In genomic region chr14:31204593-31205534, GRCh38 we compare ENCODE assay signal across 10 cellular contexts. TPM values are rescaled to one million over a fixed set of nuclear protein-coding genes. Genes with fewer than 3 reads are reported as not detected.
DNase-seq lines count a peak whose midpoint lies in the region; ATAC-seq and TF ChIP-seq lines count a peak whose summit lies in the region.
"Had no signal": no experiment of that assay in that cellular context is flagged by ENCODE, and none has a peak within 500 bp of the region (broad histone marks: within the 10 kb centered on the region; RNA-seq: fewer than 3 reads in every experiment).

No MANE protein-coding gene starts in this region.

- H3K27ac ChIP-seq in adrenal gland (peak overlapping the region in 4 of 5 donors; percentile 19 to 99 (median 99)), right lobe of liver (peak overlapping the region; percentile 2 to 100 (median 99)), transverse colon (peak overlapping the region; percentile 99 to 100 (median 100))

- no peaks in the 10 kb centered on the region for H3K27me3 ChIP-seq in adrenal gland
- H3K27me3 ChIP-seq in right lobe of liver: no peaks in the 10 kb centered on the region
- no peaks in the 10 kb centered on the region for H3K27me3 ChIP-seq in transverse colon

- H3K27ac Mint-ChIP-seq in activated naive CD4-positive, alpha-beta T cell treated with anti-CD3 and anti-CD28 coated beads, Interleukin-2, amount 10 ng/mL, durations not matched to agents 7 days and 5 days: no peak overlapping the region
- H3K27ac Mint-ChIP-seq in CD14-positive monocyte: peak overlapping the region in 1 of 7 donors; percentile 22

- peaks cover 5% of the 10 kb centered on the region for H3K27me3 Mint-ChIP-seq in activated naive CD4-positive, alpha-beta T cell treated with anti-CD3 and anti-CD28 coated beads, Interleukin-2, amount 10 ng/mL, durations not matched to agents 7 days and 5 days
- peaks cover 0 to 1% (median 0%) of the 10 kb centered on the region in 3 donors for H3K27me3 Mint-ChIP-seq in CD14-positive monocyte (ENCODE audit: low read depth in 3 of 3)

- no peak for TF ChIP-seq CTCF in adrenal gland (IDR thresholded peaks at IDR 0.05)
- no peak for TF ChIP-seq CTCF in right lobe of liver (IDR thresholded peaks at IDR 0.05)
- no peak for TF ChIP-seq CTCF in transverse colon (IDR thresholded peaks at IDR 0.05)
- no peak for TF ChIP-seq CTCF in CD14-positive monocyte (IDR thresholded peaks at IDR 0.05)

- no peaks in the 10 kb centered on the region for H3K9me3 ChIP-seq in adrenal gland (replicated peaks in 1 of 3)
- H3K9me3 ChIP-seq in right lobe of liver: no peaks in the 10 kb centered on the region
- no peaks in the 10 kb centered on the region for H3K9me3 ChIP-seq in transverse colon

- no peak for TF ChIP-seq EP300 in transverse colon (IDR thresholded peaks at IDR 0.05; ENCODE audit: low read depth)

- intact Hi-C loops in adrenal gland (cut with DNase I): loop anchor here in 1 of 2 donors (5.0 kb wide), 1 partner anchor 38 kb away; no protein-coding TSS in a partner anchor
- intact Hi-C loops in right lobe of liver (cut with DNase I): no loop called here
- intact Hi-C loops in transverse colon (cut with DNase I; ENCODE audit: low total_unique reads): no loop called here
- intact Hi-C loops in CD14-positive monocyte (cut with micrococcal nuclease): loop anchor here in 1 of 2 donors (5.0 to 10.0 kb wide), 2 partner anchors 87 to 150 kb away; no protein-coding TSS in a partner anchor

- in situ Hi-C loops in transverse colon (cut with MboI; ENCODE audit: low pct_ligation_motif_present in 1 of 4, low pct_unique_long_range_greater_than_20kb in 1 of 4, low sequenced_read_pairs in 3 of 4): no loop called here

- peak overlapping the region; percentile 91 for H3K4me3 Mint-ChIP-seq in activated naive CD4-positive, alpha-beta T cell treated with anti-CD3 and anti-CD28 coated beads, Interleukin-2, amount 10 ng/mL, durations not matched to agents 7 days and 5 days
- peak overlapping the region in 1 of 2 donors; percentile 87 for H3K4me3 Mint-ChIP-seq in CD14-positive monocyte

- peaks cover 38% of the 10 kb centered on the region for H3K36me3 Mint-ChIP-seq in activated naive CD4-positive, alpha-beta T cell treated with anti-CD3 and anti-CD28 coated beads, Interleukin-2, amount 10 ng/mL, durations not matched to agents 7 days and 5 days
- peaks cover 31 to 36% of the 10 kb centered on the region in 2 donors for H3K36me3 Mint-ChIP-seq in CD14-positive monocyte

- no peaks in the 10 kb centered on the region for H3K9me3 Mint-ChIP-seq in activated naive CD4-positive, alpha-beta T cell treated with anti-CD3 and anti-CD28 coated beads, Interleukin-2, amount 10 ng/mL, durations not matched to agents 7 days and 5 days
- peaks cover 0 to 1% (median 0%) of the 10 kb centered on the region in 7 donors for H3K9me3 Mint-ChIP-seq in CD14-positive monocyte

- peaks cover 0 to 17% of the 10 kb centered on the region in 2 donors for H3K36me3 ChIP-seq in adrenal gland (replicated peaks in 1 of 2)
- peaks cover 0 to 20% (median 0%) of the 10 kb centered on the region in 4 donors for H3K36me3 ChIP-seq in right lobe of liver
- H3K36me3 ChIP-seq in transverse colon: peaks cover 0 to 20% (median 5%) of the 10 kb centered on the region in 4 donors

- TF ChIP-seq POLR2A in adrenal gland (IDR thresholded peaks at IDR 0.05) (no peak), right lobe of liver (IDR thresholded peaks at IDR 0.05) (no peak), transverse colon (IDR thresholded peaks at IDR 0.05) (no peak), GM18505 (IDR thresholded peaks at IDR 0.05; ENCODE audit: borderline replicate concordance, extremely low read depth, insufficient read depth, insufficient read length) (no peak)

- peaks cover 25 to 42% of the 10 kb centered on the region in 2 donors for H3K4me1 ChIP-seq in adrenal gland (replicated peaks in 1 of 2)
- peaks cover 0 to 17% (median 6%) of the 10 kb centered on the region in 4 donors for H3K4me1 ChIP-seq in right lobe of liver
- H3K4me1 ChIP-seq in transverse colon: peaks cover 0 to 32% (median 23%) of the 10 kb centered on the region in 4 donors

- CTCF ChIA-PET in activated naive CD4-positive, alpha-beta T cell treated with anti-CD3 and anti-CD28 coated beads, Interleukin-2, amount 10 ng/mL, durations not matched to agents 7 days and 5 days (lab: Charles Lee): no interaction called here

- ATAC-seq in right lobe of liver (no peak), GM18909 (IDR thresholded peaks at IDR 0.05; ENCODE audit: poor library complexity, unreplicated experiment) (no peak), GM18505 (IDR thresholded peaks at IDR 0.05; ENCODE audit: unreplicated experiment) (no peak)

- 19 to 30% (median 25%) methylated on average over 3 of the region's 3 CpGs for WGBS in adrenal gland, 4 donors
- 15% methylated on average over 3 of the region's 3 CpGs for WGBS in right lobe of liver (ENCODE audit: insufficient coverage, low coverage, low lambda C conversion rate, missing lambda C conversion rate)
- WGBS in transverse colon (ENCODE audit: low coverage in 1 of 2), 2 donors: 15 to 21% methylated on average over 3 of the region's 3 CpGs

- H3K4me3 ChIP-seq in adrenal gland: peak overlapping the region in 2 of 4 donors; percentile 93 to 97
- peak overlapping the region; percentile 82 to 90 (median 86) for H3K4me3 ChIP-seq in right lobe of liver
- H3K4me3 ChIP-seq in transverse colon: peak overlapping the region in 3 of 4 donors; percentile 85 to 96 (median 96)

- peaks cover 59% of the 10 kb centered on the region for H3K4me1 Mint-ChIP-seq in activated naive CD4-positive, alpha-beta T cell treated with anti-CD3 and anti-CD28 coated beads, Interleukin-2, amount 10 ng/mL, durations not matched to agents 7 days and 5 days
- H3K4me1 Mint-ChIP-seq in CD14-positive monocyte: peaks cover 43% of the 10 kb centered on the region

- no peak for DNase-seq in activated naive CD4-positive, alpha-beta T cell treated with anti-CD3 and anti-CD28 coated beads, Interleukin-2, amount 10 ng/mL, durations not matched to agents 7 days and 5 days
- DNase-seq in activated naive CD4-positive, alpha-beta T cell treated with Interleukin-2 at 50 U/mL for 16 hours: no peak
- DNase-seq in adrenal gland (no peak), right lobe of liver (no peak), transverse colon (no peak), CD14-positive monocyte (ENCODE audit: low spot score) (no peak)
- DNase-seq: activated CD4-positive, alpha-beta T cell treated with anti-CD3 and anti-CD28 coated beads for 4 hours; NCI-H1436 treated with DMSO at 0.1 percent for 48 hours had no signal

RNA-seq across cellular contexts. Expression of gene HECTD1, which starts 2.7 kb away (rescaled TPM):
- total RNA-seq in adrenal gland (100 to 1,000 TPM; 144 to 309 (median 200) TPM), right lobe of liver (100 to 1,000 TPM in 5 of 6 experiments, 10 to 100 TPM in 1; 77.2 to 167 (median 119) TPM), transverse colon (100 to 1,000 TPM; 111 to 237 (median 154) TPM)
- polyA plus RNA-seq in adrenal gland (100 to 1,000 TPM in 1 of 3 donors, 10 to 100 TPM in 2; 77.1 to 117 (median 80.5) TPM), CD14-positive monocyte (10 to 100 TPM; 12.7 to 21.5 TPM)
